Comparison of ENCODE assay signal across 9 cellular contexts in the genomic region with DNA sequence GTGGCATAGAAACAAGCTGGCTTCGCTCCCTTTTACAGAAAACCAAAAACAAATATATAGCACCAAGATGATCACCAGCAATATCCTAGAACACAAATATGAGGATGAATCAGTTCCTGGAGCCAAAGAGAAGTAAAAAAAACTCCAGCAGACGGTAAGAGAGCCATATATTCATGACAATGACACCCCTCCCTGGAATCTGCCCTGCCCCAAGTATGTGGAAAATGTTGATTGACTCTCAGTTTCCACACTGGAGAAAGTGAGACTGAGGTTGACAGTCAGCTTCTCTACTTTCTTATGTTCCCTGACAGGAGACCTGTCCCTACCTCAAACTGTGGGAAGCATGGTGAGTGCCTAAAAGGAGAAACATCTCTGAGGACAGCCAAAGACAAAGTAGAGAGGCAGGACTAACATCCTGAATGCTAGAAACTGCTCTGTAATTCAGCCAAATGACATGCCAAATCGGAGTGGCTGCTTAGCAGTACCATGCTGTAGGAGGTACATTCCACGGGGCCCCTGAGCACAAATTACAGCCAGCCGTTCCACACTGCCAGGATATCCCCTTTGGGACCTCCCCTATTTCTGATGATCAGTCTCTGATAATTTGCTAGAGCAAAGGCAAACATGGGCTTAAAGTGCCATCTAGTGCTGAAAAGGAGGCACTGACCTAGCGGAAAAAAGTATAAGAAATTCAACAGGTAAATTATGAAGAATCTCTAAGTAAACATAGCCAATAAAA.
DNase-seq lines count a peak whose midpoint lies in the region; ATAC-seq and TF ChIP-seq lines count a peak whose summit lies in the region.
"Had no signal": no experiment of that assay in that cellular context is flagged by ENCODE, and none has a peak within 500 bp of the region (broad histone marks: within the 10 kb centered on the region; RNA-seq: fewer than 3 reads in every experiment).

No MANE protein-coding gene starts in this region.

- H4K20me1 ChIP-seq in neural progenitor cell (ENCODE audit: low read depth): no peaks in the 10 kb centered on the region

- H3K36me3 Mint-ChIP-seq in neural progenitor cell: peaks cover 4% of the 10 kb centered on the region

- H3K9ac ChIP-seq in neural progenitor cell: no peak overlapping the region

- H3K9me3 ChIP-seq in neural progenitor cell (ENCODE audit: low read depth) (peaks cover 19% of the 10 kb centered on the region), HAP-1 (peaks cover 3% of the 10 kb centered on the region; the same call in 1 of the 2 replicates), adrenal gland (replicated peaks in 1 of 3) (no peaks in the 10 kb centered on the region)

- ATAC-seq in HG02571 (IDR thresholded peaks at IDR 0.05; ENCODE audit: unreplicated experiment): no peak

- TF ChIP-seq CTCF in LNCAP (IDR thresholded peaks at IDR 0.05) (peak; percentile 68), astrocyte of the spinal cord (IDR thresholded peaks at IDR 0.05; ENCODE audit: low read depth, low read length) (peak; percentile 57), neural progenitor cell (IDR thresholded peaks at IDR 0.05) (peak; percentile 57), dorsolateral prefrontal cortex (IDR thresholded peaks at IDR 0.05 in 54 of 56, conservative IDR thresholded peaks at IDR 0.05 in 2 of 56; ENCODE audit: low read depth in 1 of 56, partially characterized antibody in 56 of 56) (peak in 8 of 56 donors; percentile 7 to 20 (median 13)), adrenal gland (IDR thresholded peaks at IDR 0.05) (peak in 1 of 6 experiments; percentile 4)

- H3F3A ChIP-seq in neural progenitor cell (ENCODE audit: low read depth): no peaks in the 10 kb centered on the region

- H3K27me3 Mint-ChIP-seq in neural progenitor cell (ENCODE audit: insufficient read depth, low read depth): no peaks in the 10 kb centered on the region

- H3K4me2 ChIP-seq in neural progenitor cell: no peak overlapping the region

- H3K4me1 Mint-ChIP-seq in neural progenitor cell: no peaks in the 10 kb centered on the region

- H3K27me3 ChIP-seq in neural progenitor cell (no peaks in the 10 kb centered on the region), HAP-1 (ENCODE audit: low read depth) (no peaks in the 10 kb centered on the region), dorsolateral prefrontal cortex (no peaks in the 10 kb centered on the region), adrenal gland (no peaks in the 10 kb centered on the region)

- no peak overlapping the region for H3K4me3 ChIP-seq in astrocyte of the spinal cord (ENCODE audit: low read depth, low read length)
- no peak overlapping the region for H3K4me3 ChIP-seq in neural progenitor cell
- H3K4me3 ChIP-seq in HAP-1: no peak overlapping the region
- H3K4me3 ChIP-seq in dorsolateral prefrontal cortex: no peak overlapping the region
- no peak overlapping the region for H3K4me3 ChIP-seq in adrenal gland

- in situ Hi-C loops in astrocyte of the spinal cord (cut with HindIII; ENCODE audit: low sequenced_read_pairs) (no loop called here), HAP-1 (cut with MboI; ENCODE audit: low sequenced_read_pairs) (no loop called here)

- no peaks in the 10 kb centered on the region for H3K4me1 ChIP-seq in neural progenitor cell
- no peaks in the 10 kb centered on the region for H3K4me1 ChIP-seq in HAP-1
- H3K4me1 ChIP-seq in adrenal gland (replicated peaks in 1 of 2): no peaks in the 10 kb centered on the region

- DNase-seq in GM04503 (ENCODE audit: low read depth) (peak; percentile 78), astrocyte of the spinal cord (ENCODE audit: low read depth, low spot score) (peak; percentile 67), neural progenitor cell (ENCODE audit: low spot score) (peak; percentile 22), HAP-1 (ENCODE audit: low spot score in 2 of 2) (no peak), dorsolateral prefrontal cortex (no peak), adrenal gland (no peak)
- DNase-seq: NCI-H1105 treated with DMSO at 0.1 percent for 48 hours had no signal

- H3K9me3 Mint-ChIP-seq in neural progenitor cell: peaks cover 23% of the 10 kb centered on the region

- no peak overlapping the region for H3K27ac Mint-ChIP-seq in neural progenitor cell

- H3K4me3 Mint-ChIP-seq in neural progenitor cell: no peak overlapping the region

- intact Hi-C loops in dorsolateral prefrontal cortex (cut with DNase I) (no loop called here), adrenal gland (cut with DNase I) (no loop called here)

- TF ChIP-seq POLR2A in adrenal gland (IDR thresholded peaks at IDR 0.05): no peak

- WGBS in adrenal gland, 4 donors: 76 to 87% (median 84%) methylated on average over 6 of the region's 6 CpGs

- no peak overlapping the region for H3K27ac ChIP-seq in neural progenitor cell
- no peak overlapping the region for H3K27ac ChIP-seq in dorsolateral prefrontal cortex
- H3K27ac ChIP-seq in adrenal gland: no peak overlapping the region

- no peaks in the 10 kb centered on the region for H3K36me3 ChIP-seq in neural progenitor cell
- H3K36me3 ChIP-seq in HAP-1 (replicated peaks): no peaks in the 10 kb centered on the region
- H3K36me3 ChIP-seq in adrenal gland (replicated peaks in 1 of 2): no peaks in the 10 kb centered on the region

- no peak overlapping the region for H2AFZ ChIP-seq in neural progenitor cell (replicated peaks)

- H3K79me2 ChIP-seq in neural progenitor cell (ENCODE audit: low read depth): no peaks in the 10 kb centered on the region

Comparison
In these comparisons a context has a peak if more than half of its experiments do, and no peak if none do; other contexts are left out.
1. DNase-seq: peak in GM04503 (single experiment), astrocyte of the spinal cord (single experiment) and neural progenitor cell (single experiment); none in HAP-1 (0 of 2), dorsolateral prefrontal cortex (0 of 10) and adrenal gland (0 of 7).